ENCODE assay signal across 1 cellular context in the genomic region with DNA sequence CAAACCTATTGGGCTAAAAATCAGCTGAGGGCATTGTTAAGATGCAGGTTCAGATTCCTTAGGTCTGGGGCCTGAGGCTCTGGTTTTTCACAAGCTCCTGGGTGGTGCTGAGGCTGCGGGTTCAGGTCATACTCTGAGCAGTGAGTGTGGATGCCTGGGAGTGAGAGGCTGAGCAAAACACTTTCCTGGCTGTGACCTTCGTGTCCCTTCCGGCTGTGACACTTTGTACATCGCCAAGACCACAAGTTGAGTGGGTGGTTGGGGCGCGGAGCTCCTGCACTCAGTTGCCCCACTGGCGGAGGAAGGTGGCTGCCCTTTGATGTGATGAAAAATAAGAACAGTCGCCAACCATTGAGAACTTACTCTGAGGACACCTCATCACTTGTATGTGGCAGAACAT.
TF ChIP-seq lines count a peak whose summit lies in the region.

No MANE protein-coding gene starts in this region.

TF ChIP-seq in SK-N-SH, 30 proteins besides CTCF, POLR2A, EP300 and RAD21 (continued from another document):
- TF ChIP-seq, protein P1, sequence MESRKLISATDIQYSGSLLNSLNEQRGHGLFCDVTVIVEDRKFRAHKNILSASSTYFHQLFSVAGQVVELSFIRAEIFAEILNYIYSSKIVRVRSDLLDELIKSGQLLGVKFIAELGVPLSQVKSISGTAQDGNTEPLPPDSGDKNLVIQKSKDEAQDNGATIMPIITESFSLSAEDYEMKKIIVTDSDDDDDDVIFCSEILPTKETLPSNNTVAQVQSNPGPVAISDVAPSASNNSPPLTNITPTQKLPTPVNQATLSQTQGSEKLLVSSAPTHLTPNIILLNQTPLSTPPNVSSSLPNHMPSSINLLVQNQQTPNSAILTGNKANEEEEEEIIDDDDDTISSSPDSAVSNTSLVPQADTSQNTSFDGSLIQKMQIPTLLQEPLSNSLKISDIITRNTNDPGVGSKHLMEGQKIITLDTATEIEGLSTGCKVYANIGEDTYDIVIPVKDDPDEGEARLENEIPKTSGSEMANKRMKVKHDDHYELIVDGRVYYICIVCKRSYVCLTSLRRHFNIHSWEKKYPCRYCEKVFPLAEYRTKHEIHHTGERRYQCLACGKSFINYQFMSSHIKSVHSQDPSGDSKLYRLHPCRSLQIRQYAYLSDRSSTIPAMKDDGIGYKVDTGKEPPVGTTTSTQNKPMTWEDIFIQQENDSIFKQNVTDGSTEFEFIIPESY (IDR thresholded peaks at IDR 0.05; ENCODE audit: borderline replicate concordance, low read depth): no peak
- TF ChIP-seq TEAD4 (IDR thresholded peaks at IDR 0.05; ENCODE audit: borderline replicate concordance, insufficient read depth) (no peak), FOXJ3 (CRISPR knock-in tag; IDR thresholded peaks at IDR 0.05) (no peak), ELF1 (IDR thresholded peaks at IDR 0.05) (no peak), GABPA (IDR thresholded peaks at IDR 0.05; ENCODE audit: low read depth) (no peak), FOSL2 (IDR thresholded peaks at IDR 0.05; ENCODE audit: borderline replicate concordance, low read depth) (no peak)
- TF ChIP-seq, protein P2, sequence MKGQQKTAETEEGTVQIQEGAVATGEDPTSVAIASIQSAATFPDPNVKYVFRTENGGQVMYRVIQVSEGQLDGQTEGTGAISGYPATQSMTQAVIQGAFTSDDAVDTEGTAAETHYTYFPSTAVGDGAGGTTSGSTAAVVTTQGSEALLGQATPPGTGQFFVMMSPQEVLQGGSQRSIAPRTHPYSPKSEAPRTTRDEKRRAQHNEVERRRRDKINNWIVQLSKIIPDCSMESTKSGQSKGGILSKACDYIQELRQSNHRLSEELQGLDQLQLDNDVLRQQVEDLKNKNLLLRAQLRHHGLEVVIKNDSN (IDR thresholded peaks at IDR 0.05; ENCODE audit: borderline replicate concordance, low read depth): no peak
